ENCODE assay signal across 17 cellular contexts in genomic region chr4:169615467-169616106, GRCh38. TPM values are rescaled to one million over a fixed set of nuclear protein-coding genes. Genes with fewer than 3 reads are reported as not detected.
A peak's percentile ranks its signal among the peaks of the same experiment; 100 is the strongest.
DNase-seq lines count a peak whose midpoint lies in the region; ATAC-seq and TF ChIP-seq lines count a peak whose summit lies in the region.
"Had no signal": no experiment of that assay in that cellular context is flagged by ENCODE, and none has a peak within 500 bp of the region (broad histone marks: within the 10 kb centered on the region; RNA-seq: fewer than 3 reads in every experiment).

No MANE protein-coding gene starts in this region.

- no peaks in the 10 kb centered on the region for H3K36me3 ChIP-seq in vagina
- H3K36me3 ChIP-seq: BLaER1 treated with 17β-estradiol and CSF1 and Interleukin-3, amounts not matched to agents 10 nM and 100 nM; heart left ventricle had no signal

- peak; percentile 62 for DNase-seq in ACHN
- peak; percentile 39 for DNase-seq in ELR (ENCODE audit: low read depth)
- no peak for DNase-seq in T-helper 17 cell
- peak; percentile 39 for DNase-seq in dermis blood vessel endothelial cell
- DNase-seq in NCI-H1092 treated with DMSO at 0.1 percent for 48 hours (lab: John Stamatoyannopoulos, UW) = no peak
- no peak for DNase-seq in natural killer cell
- no peak for DNase-seq in vagina (ENCODE audit: extremely low spot score in 2 of 2)
- DNase-seq: activated effector memory CD4-positive, alpha-beta T cell treated with Interleukin-2 at 50 U/mL for 16 hours; EL; heart left ventricle; kidney; NCI-H1048; right cardiac atrium had no signal

- H3K36me3 Mint-ChIP-seq in T-helper 17 cell (ENCODE audit: low read depth) (no peaks in the 10 kb centered on the region), natural killer cell (no peaks in the 10 kb centered on the region)
- H3K36me3 Mint-ChIP-seq: WTC11 had no signal

- TF ChIP-seq CTCF in natural killer cell (IDR thresholded peaks at IDR 0.05) = no peak
- TF ChIP-seq CTCF in vagina (IDR thresholded peaks at IDR 0.05) = no peak

- no peak for TF ChIP-seq POLR2A in vagina (IDR thresholded peaks at IDR 0.05)

- no peak overlapping the region for H3K4me3 ChIP-seq in vagina
- H3K4me3 ChIP-seq: BLaER1 treated with 17β-estradiol and CSF1 and Interleukin-3, amounts not matched to agents 10 nM and 100 nM; heart left ventricle had no signal

- H3K4me3 Mint-ChIP-seq in T-helper 17 cell (no peak overlapping the region), natural killer cell (no peak overlapping the region)
- H3K4me3 Mint-ChIP-seq: WTC11 had no signal

- intact Hi-C loops in natural killer cell (cut with micrococcal nuclease) (no loop called here), vagina (cut with DNase I) (no loop called here)

- H3K9me3 Mint-ChIP-seq in natural killer cell = no peaks in the 10 kb centered on the region

- H3K27ac Mint-ChIP-seq in T-helper 17 cell (peak overlapping the region; percentile 61), natural killer cell (no peak overlapping the region)
- H3K27ac Mint-ChIP-seq: WTC11 had no signal

- no peak overlapping the region for H3K27ac ChIP-seq in vagina
- H3K27ac ChIP-seq: BLaER1 treated with 17β-estradiol and CSF1 and Interleukin-3, amounts not matched to agents 10 nM and 100 nM; heart left ventricle had no signal

- in situ Hi-C loops in ACHN (cut with HindIII; ENCODE audit: low pct_ligation_motif_present, low pct_unique_long_range_greater_than_20kb, low sequenced_read_pairs) = no loop called here

- no peaks in the 10 kb centered on the region for H3K9me3 ChIP-seq in T-helper 17 cell (ENCODE audit: control insufficient read depth, low read length, poor library complexity, severe bottlenecking)
- H3K9me3 ChIP-seq in vagina = no peaks in the 10 kb centered on the region
- H3K9me3 ChIP-seq: BLaER1 treated with 17β-estradiol and CSF1 and Interleukin-3, amounts not matched to agents 10 nM and 100 nM; heart left ventricle had no signal

- ATAC-seq in T-helper 17 cell = no peak
- ATAC-seq in HG03460 (IDR thresholded peaks at IDR 0.05; ENCODE audit: unreplicated experiment) = no peak
- no peak for ATAC-seq in natural killer cell
- ATAC-seq: heart left ventricle, right cardiac atrium, SK-N-SH treated with all-trans-retinoic acid at 6 μM for 48 hours, WTC11 had no signal

- H3K27me3 Mint-ChIP-seq in T-helper 17 cell (no peaks in the 10 kb centered on the region), natural killer cell (ENCODE audit: low read depth in 2 of 2) (no peaks in the 10 kb centered on the region)

- H3K27me3 ChIP-seq in vagina = no peaks in the 10 kb centered on the region
- H3K27me3 ChIP-seq: BLaER1 treated with 17β-estradiol and CSF1 and Interleukin-3, amounts not matched to agents 10 nM and 100 nM; heart left ventricle had no signal

- H3K4me1 ChIP-seq in vagina = peaks cover 16% of the 10 kb centered on the region

- H3K4me1 Mint-ChIP-seq in T-helper 17 cell (peaks cover 34% of the 10 kb centered on the region), natural killer cell (peaks cover 47 to 51% of the 10 kb centered on the region in 2 donors)

RNA-seq across cellular contexts. Expression of gene NEK1, which starts 3.2 kb away (rescaled TPM):
- total RNA-seq in T-helper 17 cell (10 to 100 TPM; 11.8 to 13.5 TPM), dermis blood vessel endothelial cell (7.8 and 13.4 TPM in 2 replicates), natural killer cell (10 to 100 TPM; 16.4 to 24.9 (median 19.0) TPM), vagina (14.7 TPM)

RNA-seq across cellular contexts. Expression of gene CLCN3, which starts 4.8 kb away (rescaled TPM):
- total RNA-seq in T-helper 17 cell (10 to 100 TPM; 18.4 to 27.3 TPM), dermis blood vessel endothelial cell (91.6 and 130 TPM in 2 replicates), natural killer cell (10 to 100 TPM; 20.7 to 26.0 (median 21.0) TPM), vagina (19.6 TPM)

Comparison
In these comparisons a context has a peak if more than half of its experiments do, and no peak if none do; other contexts are left out.
1. DNase-seq: peak in ACHN (single experiment), ELR (single experiment) and dermis blood vessel endothelial cell (single experiment); none in T-helper 17 cell (0 of 3), NCI-H1092 treated with DMSO at 0.1 percent for 48 hours (single experiment), natural killer cell (single experiment) and vagina (0 of 2).